In the genomic region with DNA sequence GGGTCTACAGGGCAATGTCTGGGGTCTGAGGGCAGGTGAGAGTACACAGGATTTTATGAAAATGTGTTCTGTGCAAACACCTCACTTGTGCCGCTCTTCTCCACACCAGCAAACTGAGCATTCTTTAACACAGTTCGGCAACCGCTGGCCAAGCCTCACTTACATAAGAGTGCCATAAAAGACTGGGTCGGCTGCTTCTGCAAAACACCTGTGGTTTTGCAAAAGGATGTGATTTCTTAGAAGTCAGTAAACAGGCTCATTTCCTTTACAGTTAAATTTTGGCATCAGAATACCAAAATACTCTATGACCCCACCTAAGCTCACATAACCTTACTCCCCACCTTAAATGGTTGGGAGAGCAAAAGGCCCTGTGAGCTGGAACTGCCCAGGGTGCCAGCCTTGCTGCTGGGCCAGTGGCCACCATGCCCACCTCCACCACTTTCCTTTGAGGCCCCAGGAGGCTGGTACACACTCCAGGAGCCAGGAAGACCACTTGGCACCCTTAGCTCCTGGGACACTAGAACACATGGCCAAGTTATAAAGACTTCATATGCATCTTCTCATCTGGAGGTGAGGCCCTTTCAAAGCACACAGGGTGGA, we compare ENCODE assay signal across 1 cellular context.
TF ChIP-seq lines count a peak whose summit lies in the region.

No MANE protein-coding gene starts in this region.

TF ChIP-seq in HepG2, 621 proteins besides CTCF, POLR2A, EP300 and RAD21 (continued from another document):
- TF ChIP-seq NKX3-1 (CRISPR knock-in tag; IDR thresholded peaks at IDR 0.05) (no peak), WIZ (CRISPR knock-in tag; IDR thresholded peaks at IDR 0.05) (no peak), EED (CRISPR knock-in tag; IDR thresholded peaks at IDR 0.05) (no peak), HOXA5 (CRISPR knock-in tag; IDR thresholded peaks at IDR 0.05) (no peak), SP2 (CRISPR knock-in tag; IDR thresholded peaks at IDR 0.05) (no peak), DR1 (CRISPR knock-in tag; IDR thresholded peaks at IDR 0.05) (no peak), SETDB1 (CRISPR knock-in tag; IDR thresholded peaks at IDR 0.05; ENCODE audit: borderline replicate concordance) (no peak), ZNF598 (CRISPR knock-in tag; IDR thresholded peaks at IDR 0.05; ENCODE audit: borderline replicate concordance) (no peak), GABPB1 (CRISPR knock-in tag; IDR thresholded peaks at IDR 0.05) (no peak), IKZF4 (CRISPR knock-in tag; IDR thresholded peaks at IDR 0.05; ENCODE audit: borderline replicate concordance, low read depth, not compliant biosample characterization) (no peak), ZNF687 (CRISPR knock-in tag; IDR thresholded peaks at IDR 0.05) (no peak)
- TF ChIP-seq, protein P1, sequence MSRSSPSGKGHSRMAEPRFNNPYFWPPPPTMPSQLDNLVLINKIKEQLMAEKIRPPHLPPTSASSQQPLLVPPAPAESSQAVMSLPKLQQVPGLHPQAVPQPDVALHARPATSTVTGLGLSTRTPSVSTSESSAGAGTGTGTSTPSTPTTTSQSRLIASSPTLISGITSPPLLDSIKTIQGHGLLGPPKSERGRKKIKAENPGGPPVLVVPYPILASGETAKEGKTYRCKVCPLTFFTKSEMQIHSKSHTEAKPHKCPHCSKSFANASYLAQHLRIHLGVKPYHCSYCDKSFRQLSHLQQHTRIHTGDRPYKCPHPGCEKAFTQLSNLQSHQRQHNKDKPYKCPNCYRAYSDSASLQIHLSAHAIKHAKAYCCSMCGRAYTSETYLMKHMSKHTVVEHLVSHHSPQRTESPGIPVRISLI (CRISPR knock-in tag; IDR thresholded peaks at IDR 0.05; ENCODE audit: borderline replicate concordance), result no peak
